Comparison of ENCODE assay signal across 4 cellular contexts in the genomic region with DNA sequence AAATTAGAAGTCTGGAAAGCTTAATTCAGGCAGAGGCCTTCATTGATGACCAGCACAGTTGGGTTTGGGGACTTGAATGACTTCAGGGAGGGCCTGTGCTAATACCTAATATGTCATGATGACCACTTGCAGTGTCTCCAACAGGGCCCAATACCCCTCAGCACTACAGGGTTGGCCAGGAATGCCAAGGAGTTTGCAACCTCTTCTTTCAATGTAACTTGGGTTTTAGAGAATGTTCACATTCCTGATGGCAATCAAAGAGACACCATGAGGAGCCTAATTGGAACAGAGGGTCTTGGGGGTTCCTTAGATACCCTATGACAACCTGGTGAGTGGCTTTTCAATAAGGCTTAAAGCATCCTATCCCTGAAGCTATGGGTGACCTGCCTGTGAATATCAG. TPM values are rescaled to one million over a fixed set of nuclear protein-coding genes. Genes with fewer than 3 reads are reported as not detected.
"Had no signal": no experiment of that assay in that cellular context is flagged by ENCODE, and none has a peak within 500 bp of the region (broad histone marks: within the 10 kb centered on the region; RNA-seq: fewer than 3 reads in every experiment).

No MANE protein-coding gene starts in this region.

- H3K4me3 ChIP-seq: GM12878 had no signal

- DNase-seq: GDM1, GF-D8 had no signal

RNA-seq across cellular contexts. Expression of a gene that starts 52.4 kb away (rescaled TPM):
- total RNA-seq: G401 had no signal
